1 cellular context compared by ENCODE assay signal in the genomic region with DNA sequence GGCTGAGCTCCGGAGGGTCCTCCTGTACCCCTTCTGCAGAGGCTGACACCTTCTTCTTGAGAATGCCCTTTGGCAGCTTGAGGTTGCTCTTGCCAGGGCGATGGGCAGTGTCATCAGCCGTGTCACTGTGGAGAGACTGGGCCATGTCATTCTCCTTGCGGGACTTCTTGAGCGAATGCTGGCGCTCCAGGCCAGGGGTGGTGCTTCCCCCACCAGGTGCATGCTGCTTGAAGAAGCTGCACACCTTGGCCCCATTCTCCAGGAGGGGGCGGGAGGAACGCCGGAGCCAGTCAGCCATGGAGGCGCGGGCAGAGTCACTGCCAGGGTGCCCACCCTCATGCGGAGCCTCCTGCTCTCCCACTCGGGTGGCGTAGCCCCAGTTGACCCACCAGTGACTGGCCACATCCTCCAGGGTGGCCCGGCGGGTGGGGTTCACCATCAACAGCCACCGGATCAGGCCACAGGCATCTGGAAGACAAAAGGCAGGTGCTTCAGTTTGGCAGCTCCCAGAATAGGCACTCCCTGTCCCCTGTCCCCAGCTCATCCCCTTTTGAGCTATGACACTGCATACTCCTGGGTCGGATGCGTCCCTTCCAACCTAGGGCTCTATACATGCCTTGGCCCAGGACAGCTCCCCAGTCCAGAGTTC.
A peak's percentile ranks its signal among the peaks of the same experiment; 100 is the strongest.
TF ChIP-seq lines count a peak whose summit lies in the region.

No MANE protein-coding gene starts in this region.

TF ChIP-seq in H1, 55 proteins besides CTCF, POLR2A, EP300 and RAD21:
- no peak for TF ChIP-seq SIX5 (IDR thresholded peaks at IDR 0.05; ENCODE audit: low read depth, low read length)
- peak; percentile 54; the same call in 1 of the 2 replicates for TF ChIP-seq POLR2AphosphoS5 (IDR thresholded peaks at IDR 0.05; ENCODE audit: low read depth, low read length)
